In genomic region chr16:13507530-13507929, GRCh38 we compare ENCODE assay signal across 23 cellular contexts.
"Had no signal": no experiment of that assay in that cellular context is flagged by ENCODE, and none has a peak within 500 bp of the region (broad histone marks: within the 10 kb centered on the region; RNA-seq: fewer than 3 reads in every experiment).

No MANE protein-coding gene starts in this region.

- ATAC-seq: activated T-cell treated with anti-CD3 and anti-CD28 coated beads, Interleukin-2, amount 50 U/mL, for 72 hours; gastroesophageal sphincter; left cardiac atrium; naive thymus-derived CD8-positive, alpha-beta T cell; right cardiac atrium; stimulated activated naive CD8-positive, alpha-beta T cell treated with anti-CD3 and anti-CD28 coated beads, Interleukin-15, Interleukin-2, amounts not matched to agents 100 U/mL and 50 U/mL, for 24 hours had no signal

- H3K4me1 ChIP-seq: colonic mucosa, parathyroid adenoma, spleen, testis, transverse colon had no signal

- DNase-seq: activated CD4-positive, alpha-beta T cell treated with anti-CD3 and anti-CD28 coated beads for 4 hours; activated CD4-positive, alpha-beta T cell treated with anti-CD3 and anti-CD28 coated beads, Interleukin-2, amount 50 U/mL, for 4 hours; activated naive CD4-positive, alpha-beta T cell treated with Interleukin-2 at 50 U/mL for 16 hours; activated T-cell treated with anti-CD3 and anti-CD28 coated beads for 4 hours; activated T-cell treated with anti-CD3 and anti-CD28 coated beads, Interleukin-2, amount 50 U/mL, for 72 hours; anterior cingulate cortex; cerebellar nuclear complex; colonic mucosa; effector CD8-positive, alpha-beta T cell; head of caudate nucleus; hippocampal formation; left cardiac atrium; mesenchymal stem cell; naive thymus-derived CD8-positive, alpha-beta T cell; occipital lobe; right cardiac atrium; spleen; stimulated activated naive CD8-positive, alpha-beta T cell treated with anti-CD3 and anti-CD28 coated beads, Interleukin-15, Interleukin-2, amounts not matched to agents 100 U/mL and 50 U/mL, for 24 hours; testis; transverse colon had no signal

- H3K27me3 ChIP-seq: colonic mucosa, gastroesophageal sphincter, spleen, testis, transverse colon had no signal

- H3K27ac ChIP-seq: colonic mucosa, gastroesophageal sphincter, parathyroid adenoma, spleen, testis, transverse colon, VCaP had no signal

- H3K4me3 ChIP-seq: colonic mucosa, gastroesophageal sphincter, spleen, testis, transverse colon had no signal

- H3K36me3 ChIP-seq: colonic mucosa, gastroesophageal sphincter, spleen, transverse colon had no signal

- H3K9me3 ChIP-seq: colonic mucosa, gastroesophageal sphincter, testis, transverse colon had no signal
